Comparison of ENCODE assay signal across 29 cellular contexts in the genomic region with DNA sequence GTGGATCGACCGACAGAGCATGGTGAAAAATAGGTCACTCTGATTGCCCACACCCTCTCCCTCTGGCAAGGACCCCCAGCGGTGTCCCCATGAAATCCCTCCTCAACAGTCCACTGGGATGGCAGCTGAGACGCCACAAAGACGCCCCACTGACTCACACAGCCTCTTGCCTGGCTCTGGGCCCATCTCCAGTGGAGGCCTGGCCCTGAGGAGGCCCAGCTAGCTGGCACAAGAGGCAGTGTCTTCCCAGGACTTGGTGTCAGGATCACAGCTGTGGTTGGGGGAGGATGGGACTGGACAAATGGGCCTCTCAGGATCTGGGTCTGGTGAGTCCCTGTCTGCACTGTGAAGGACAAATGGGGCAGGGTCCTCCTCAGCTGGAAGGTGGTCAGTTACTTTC. TPM values are rescaled to one million over a fixed set of nuclear protein-coding genes. Genes with fewer than 3 reads are reported as not detected.
"Had no signal": no experiment of that assay in that cellular context is flagged by ENCODE, and none has a peak within 500 bp of the region (broad histone marks: within the 10 kb centered on the region; RNA-seq: fewer than 3 reads in every experiment).

No MANE protein-coding gene starts in this region.

- H3K36me3 Mint-ChIP-seq: activated naive CD8-positive, alpha-beta T cell treated with anti-CD3 and anti-CD28 coated beads, Interleukin-2, amount 10 ng/mL, durations not matched to agents 7 days and 5 days had no signal

- ATAC-seq: activated CD8-positive, alpha-beta T cell treated with anti-CD3 and anti-CD28 coated beads for 36 hours; activated T-helper 17 cell treated with anti-CD3 and anti-CD28 coated beads, Interleukin-2, amount 50 U/mL, for 72 hours; foreskin keratinocyte; left cardiac atrium; naive thymus-derived CD4-positive, alpha-beta T cell; pancreas; right lobe of liver had no signal

- H3K4me3 ChIP-seq: colonic mucosa, pancreas, right lobe of liver, thyroid gland had no signal

- H3K27ac ChIP-seq: colonic mucosa, epithelial cell of prostate, foreskin keratinocyte, pancreas, right lobe of liver, thyroid gland had no signal

- H3K36me3 ChIP-seq: colonic mucosa, pancreas, right lobe of liver, thyroid gland had no signal

- H3K4me1 ChIP-seq: foreskin keratinocyte, pancreas had no signal

- H3K9me3 Mint-ChIP-seq: activated CD4-positive, alpha-beta T cell treated with anti-CD3 and anti-CD28 coated beads, Interleukin-2, amount 10 ng/mL, durations not matched to agents 24 days and 14 days; activated CD8-positive, alpha-beta T cell treated with anti-CD3 and anti-CD28 coated beads for 36 hours; activated naive CD8-positive, alpha-beta T cell treated with anti-CD3 and anti-CD28 coated beads, Interleukin-2, amount 10 ng/mL, durations not matched to agents 7 days and 5 days; activated T-helper 17 cell treated with anti-CD3 and anti-CD28 coated beads, Interleukin-2, amount 50 U/mL, for 72 hours; central memory CD8-positive, alpha-beta T cell; endodermal cell had no signal

- H3K4me3 Mint-ChIP-seq: activated CD4-positive, alpha-beta T cell treated with anti-CD3 and anti-CD28 coated beads, Interleukin-2, amount 10 ng/mL, durations not matched to agents 24 days and 14 days; activated CD8-positive, alpha-beta T cell treated with anti-CD3 and anti-CD28 coated beads for 36 hours; activated naive CD8-positive, alpha-beta T cell treated with anti-CD3 and anti-CD28 coated beads, Interleukin-2, amount 10 ng/mL, durations not matched to agents 7 days and 5 days; activated T-helper 17 cell treated with anti-CD3 and anti-CD28 coated beads, Interleukin-2, amount 50 U/mL, for 72 hours; central memory CD8-positive, alpha-beta T cell; endodermal cell; naive thymus-derived CD4-positive, alpha-beta T cell had no signal

- H3K27ac Mint-ChIP-seq: activated CD4-positive, alpha-beta T cell treated with anti-CD3 and anti-CD28 coated beads, Interleukin-2, amount 10 ng/mL, durations not matched to agents 24 days and 14 days; activated CD8-positive, alpha-beta T cell treated with anti-CD3 and anti-CD28 coated beads for 36 hours; activated naive CD8-positive, alpha-beta T cell treated with anti-CD3 and anti-CD28 coated beads, Interleukin-2, amount 10 ng/mL, durations not matched to agents 7 days and 5 days; activated T-helper 17 cell treated with anti-CD3 and anti-CD28 coated beads, Interleukin-2, amount 50 U/mL, for 72 hours; brain; endodermal cell; naive thymus-derived CD4-positive, alpha-beta T cell had no signal

- DNase-seq: activated CD4-positive, alpha-beta T cell treated with anti-CD3 and anti-CD28 coated beads, Interleukin-2, amount 10 ng/mL, durations not matched to agents 24 days and 14 days; activated CD8-positive, alpha-beta T cell treated with anti-CD3 and anti-CD28 coated beads for 36 hours; activated naive CD4-positive, alpha-beta T cell; activated naive CD8-positive, alpha-beta T cell treated with anti-CD3 and anti-CD28 coated beads, Interleukin-2, amount 10 ng/mL, durations not matched to agents 7 days and 5 days; activated T-cell treated with anti-CD3 and anti-CD28 coated beads, Interleukin-2, amount 50 U/mL, for 1 hour; anterior cingulate cortex; colonic mucosa; endodermal cell; foreskin keratinocyte; glutamatergic neuron; hippocampal formation; left cardiac atrium; mesenchymal stem cell; naive thymus-derived CD4-positive, alpha-beta T cell; pancreas; right lobe of liver; stimulated activated CD4-positive, alpha-beta T cell treated with anti-CD3 and anti-CD28 coated beads, Interleukin-4, amount 100 ng/mL, for 4 hours; stimulated activated naive CD4-positive, alpha-beta T cell; T-helper 9 cell; thyroid gland had no signal

- H3K9me3 ChIP-seq: colonic mucosa, pancreas, right lobe of liver, thyroid gland had no signal

RNA-seq across cellular contexts. Expression of a gene that starts 4.6 kb away (rescaled TPM):
- total RNA-seq: activated CD4-positive, alpha-beta T cell treated with anti-CD3 and anti-CD28 coated beads, Interleukin-2, amount 10 ng/mL, durations not matched to agents 24 days and 14 days; activated CD8-positive, alpha-beta T cell treated with anti-CD3 and anti-CD28 coated beads for 36 hours; activated naive CD8-positive, alpha-beta T cell treated with anti-CD3 and anti-CD28 coated beads, Interleukin-2, amount 10 ng/mL, durations not matched to agents 7 days and 5 days; activated T-helper 17 cell treated with anti-CD3 and anti-CD28 coated beads, Interleukin-2, amount 50 U/mL, for 72 hours; colonic mucosa; endodermal cell; fibroblast of lung; foreskin keratinocyte; left cardiac atrium; mucosa of gallbladder; naive thymus-derived CD4-positive, alpha-beta T cell; pancreas; pulmonary artery endothelial cell; right lobe of liver; subcutaneous adipose tissue; thyroid gland had no signal
- polyA plus RNA-seq: fibroblast of lung; foreskin keratinocyte; naive thymus-derived CD4-positive, alpha-beta T cell had no signal

RNA-seq across cellular contexts. Expression of a gene that starts 46.4 kb away (rescaled TPM):
- total RNA-seq: activated CD4-positive, alpha-beta T cell treated with anti-CD3 and anti-CD28 coated beads, Interleukin-2, amount 10 ng/mL, durations not matched to agents 24 days and 14 days; activated CD8-positive, alpha-beta T cell treated with anti-CD3 and anti-CD28 coated beads for 36 hours; activated naive CD8-positive, alpha-beta T cell treated with anti-CD3 and anti-CD28 coated beads, Interleukin-2, amount 10 ng/mL, durations not matched to agents 7 days and 5 days; activated T-helper 17 cell treated with anti-CD3 and anti-CD28 coated beads, Interleukin-2, amount 50 U/mL, for 72 hours; colonic mucosa; endodermal cell; fibroblast of lung; foreskin keratinocyte; left cardiac atrium; mucosa of gallbladder; naive thymus-derived CD4-positive, alpha-beta T cell; pancreas; pulmonary artery endothelial cell; right lobe of liver; urinary bladder had no signal
- polyA plus RNA-seq: fibroblast of lung; foreskin keratinocyte; naive thymus-derived CD4-positive, alpha-beta T cell; pancreas; urinary bladder had no signal
